In genomic region chr17:81241203-81241602, GRCh38 we compare ENCODE assay signal across 1 cellular context.
TF ChIP-seq lines count a peak whose summit lies in the region.

No MANE protein-coding gene starts in this region.

TF ChIP-seq in GM23338, 12 proteins besides CTCF, POLR2A, EP300 and RAD21:
- TF ChIP-seq REST (IDR thresholded peaks at IDR 0.05; ENCODE audit: unreplicated experiment) = no peak
